1 cellular context compared by ENCODE assay signal in genomic region chr1:178725603-178726517, GRCh38.
TF ChIP-seq lines count a peak whose summit lies in the region.

No MANE protein-coding gene starts in this region.

TF ChIP-seq in HepG2, 621 proteins besides CTCF, POLR2A, EP300 and RAD21 (continued from another document and continues in another):
- TF ChIP-seq ARID4A (CRISPR knock-in tag; IDR thresholded peaks at IDR 0.05; ENCODE audit: borderline replicate concordance) (peak; percentile 67; the same call in 1 of the 2 replicates), ZNF432 (CRISPR knock-in tag; IDR thresholded peaks at IDR 0.05; ENCODE audit: borderline replicate concordance) (no peak), ZNF484 (CRISPR knock-in tag; IDR thresholded peaks at IDR 0.05; ENCODE audit: borderline replicate concordance, low read depth) (no peak), ZNF782 (CRISPR knock-in tag; IDR thresholded peaks at IDR 0.05; ENCODE audit: borderline replicate concordance) (peak; percentile 49; the same call in 1 of the 2 replicates), FOXP4 (CRISPR knock-in tag; IDR thresholded peaks at IDR 0.05) (peak; percentile 81), ASH2L (IDR thresholded peaks at IDR 0.05; ENCODE audit: insufficient read length, low read depth, low read length) (peak; percentile 68), PTBP1 (IDR thresholded peaks at IDR 0.05; ENCODE audit: low read depth, low read length, poor library complexity, severe bottlenecking) (no peak), FOXA3 (CRISPR knock-in tag; IDR thresholded peaks at IDR 0.05) (no peak), HNRNPUL1 (IDR thresholded peaks at IDR 0.05; ENCODE audit: low read depth, low read length) (no peak), ZNF121 (CRISPR knock-in tag; IDR thresholded peaks at IDR 0.05) (no peak), ATF3 (CRISPR knock-in tag; IDR thresholded peaks at IDR 0.05) (no peak), TRAFD1 (CRISPR knock-in tag; IDR thresholded peaks at IDR 0.05; ENCODE audit: borderline replicate concordance) (no peak), DNMT3B (CRISPR knock-in tag; conservative IDR thresholded peaks at IDR 0.05) (0 out of 2 replicates have a peak, but pooled peaks have one; percentile 83), SALL2 (CRISPR knock-in tag; IDR thresholded peaks at IDR 0.05) (no peak), MED1 (CRISPR knock-in tag; IDR thresholded peaks at IDR 0.05) (peak; percentile 43; the same call in 1 of the 2 replicates), PAF1 (CRISPR knock-in tag; IDR thresholded peaks at IDR 0.05) (no peak), SSRP1 (CRISPR knock-in tag; IDR thresholded peaks at IDR 0.05) (peak; percentile 60; the same call in 1 of the 2 replicates), TEAD2 (CRISPR knock-in tag; IDR thresholded peaks at IDR 0.05) (no peak), AKAP8 (CRISPR knock-in tag; IDR thresholded peaks at IDR 0.05) (no peak), GATAD2A (CRISPR knock-in tag; IDR thresholded peaks at IDR 0.05) (0 out of 2 replicates have a peak, but pooled peaks have one; percentile 18), AHDC1 (CRISPR knock-in tag; IDR thresholded peaks at IDR 0.05; ENCODE audit: borderline replicate concordance) (no peak), SNAPC4 (CRISPR knock-in tag; IDR thresholded peaks at IDR 0.05) (peak; percentile 75), CC2D1A (CRISPR knock-in tag; IDR thresholded peaks at IDR 0.05) (no peak), SMAD9 (CRISPR knock-in tag; IDR thresholded peaks at IDR 0.05) (no peak), DRAP1 (CRISPR knock-in tag; IDR thresholded peaks at IDR 0.05) (peak; percentile 63; the same call in 1 of the 2 replicates), KDM2A (CRISPR knock-in tag; IDR thresholded peaks at IDR 0.05; ENCODE audit: borderline replicate concordance, low read depth) (0 out of 2 replicates have a peak, but pooled peaks have one; percentile 20), ZNF776 (CRISPR knock-in tag; IDR thresholded peaks at IDR 0.05) (no peak), ZNF761 (CRISPR knock-in tag; conservative IDR thresholded peaks at IDR 0.05) (0 out of 2 replicates have a peak, but pooled peaks have one; percentile 40), TOPORS (CRISPR knock-in tag; IDR thresholded peaks at IDR 0.05) (peak; percentile 69; the same call in 1 of the 2 replicates), ZNF225 (CRISPR knock-in tag; IDR thresholded peaks at IDR 0.05) (no peak), ZNF878 (CRISPR knock-in tag; IDR thresholded peaks at IDR 0.05) (0 out of 2 replicates have a peak, but pooled peaks have one; percentile 44), SOX13 (IDR thresholded peaks at IDR 0.05) (no peak), SOX13 (CRISPR knock-in tag; conservative IDR thresholded peaks at IDR 0.05 in 1 of 2, IDR thresholded peaks at IDR 0.05 in 1 of 2) (peak in 1 of 2 experiments; percentile 52; a peak in 1 of 4 replicates), DNMT1 (CRISPR knock-in tag; IDR thresholded peaks at IDR 0.05) (no peak), ZNF746 (CRISPR knock-in tag; IDR thresholded peaks at IDR 0.05) (0 out of 2 replicates have a peak, but pooled peaks have one; percentile 22), ZNF232 (CRISPR knock-in tag; IDR thresholded peaks at IDR 0.05; ENCODE audit: borderline replicate concordance) (0 out of 2 replicates have a peak, but pooled peaks have one; percentile 41), GATA4 (IDR thresholded peaks at IDR 0.05; ENCODE audit: borderline replicate concordance, low read depth) (no peak), ZBTB1 (CRISPR knock-in tag; IDR thresholded peaks at IDR 0.05; ENCODE audit: borderline replicate concordance) (no peak), SAP130 (CRISPR knock-in tag; IDR thresholded peaks at IDR 0.05; ENCODE audit: low read depth) (peak; percentile 78), NKX3-1 (CRISPR knock-in tag; IDR thresholded peaks at IDR 0.05) (no peak), SRSF4 (IDR thresholded peaks at IDR 0.05; ENCODE audit: low read depth, low read length, poor library complexity, severe bottlenecking) (no peak), ZC3H4 (CRISPR knock-in tag; IDR thresholded peaks at IDR 0.05; ENCODE audit: borderline replicate concordance) (no peak)
